ENCODE assay signal across 1 cellular context in the genomic region with DNA sequence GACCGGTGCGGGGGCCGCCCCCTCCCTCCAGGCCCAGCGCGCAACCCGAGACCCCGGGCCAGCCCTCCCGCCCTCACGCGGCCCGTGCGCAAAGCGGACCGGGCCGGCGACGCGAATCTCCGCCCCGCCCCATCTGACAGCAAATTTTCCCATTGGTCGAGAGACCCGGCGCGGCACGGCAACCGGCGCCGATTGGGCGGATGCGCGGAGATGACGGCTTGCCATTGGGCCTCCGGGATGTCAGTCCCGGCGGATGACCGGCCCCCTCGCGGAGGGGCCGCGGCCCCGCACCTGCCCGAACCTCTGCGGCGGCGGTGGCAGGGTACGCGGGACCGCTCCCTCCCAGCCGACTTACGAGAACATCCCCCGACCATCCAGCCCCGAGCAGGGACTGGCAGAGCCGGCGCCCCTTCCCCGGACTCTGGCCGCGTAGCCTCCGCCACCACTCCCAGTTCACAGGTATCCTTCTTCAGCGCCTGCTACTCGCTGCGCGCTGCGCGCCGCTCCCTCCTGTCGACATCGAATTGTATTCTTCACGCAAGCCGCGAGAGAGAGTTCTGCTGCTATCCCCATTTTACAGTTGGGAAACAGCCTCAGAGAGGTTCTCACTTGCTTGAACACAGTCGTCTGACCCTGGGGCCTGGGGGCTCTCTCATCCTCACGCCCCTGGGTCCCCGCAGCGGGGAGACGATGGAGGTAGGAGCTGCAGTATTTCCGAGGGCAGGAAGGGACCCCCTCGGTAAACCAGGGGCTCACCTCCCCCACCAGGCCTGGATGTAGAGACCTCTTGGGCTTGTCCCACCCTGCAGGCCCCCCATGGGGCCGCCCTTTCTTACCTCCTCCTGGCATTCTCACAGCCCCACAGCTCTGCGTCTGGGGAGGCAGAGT.
A peak's percentile ranks its signal among the peaks of the same experiment; 100 is the strongest.
TF ChIP-seq lines count a peak whose summit lies in the region.

ARVCF (minus strand) TSS at position 90 of the 888 bp plus-strand sequence. CDS start 26,029 bp downstream, outside the sequence.

TF ChIP-seq in K562, 482 proteins besides CTCF, POLR2A, EP300 and RAD21 (continued from another document and continues in another):
- TF ChIP-seq CHD7 (IDR thresholded peaks at IDR 0.05; ENCODE audit: low read depth, low read length) (no peak), PREB (CRISPR knock-in tag; IDR thresholded peaks at IDR 0.05) (no peak), TFAM (CRISPR knock-in tag; conservative IDR thresholded peaks at IDR 0.05) (no peak), TRIM24 (IDR thresholded peaks at IDR 0.05) (no peak), ATF7 (IDR thresholded peaks at IDR 0.05) (no peak), MEF2D (tag; conservative IDR thresholded peaks at IDR 0.05; ENCODE audit: low read depth) (no peak), UBTF (IDR thresholded peaks at IDR 0.05; ENCODE audit: borderline replicate concordance in 1 of 2, low read depth in 2 of 2, low read length in 2 of 2) (peak; percentile 63 to 92; a peak in 1 of 4 replicates), HMGN3 (IDR thresholded peaks at IDR 0.05; ENCODE audit: borderline replicate concordance, extremely low read depth, insufficient read length, low read depth, low read length) (no peak), ZNF280B (CRISPR knock-in tag; IDR thresholded peaks at IDR 0.05) (no peak), BHLHE40 (IDR thresholded peaks at IDR 0.05; ENCODE audit: low read length) (peak; percentile 92), PRPF4 (IDR thresholded peaks at IDR 0.05; ENCODE audit: insufficient read depth, low read depth, low read length, poor library complexity, severe bottlenecking) (no peak), NEUROD1 (IDR thresholded peaks at IDR 0.05; ENCODE audit: borderline replicate concordance, low read depth, low read length, partially characterized antibody) (peak; percentile 100), HEY1 (CRISPR knock-in tag; IDR thresholded peaks at IDR 0.05; ENCODE audit: borderline replicate concordance) (no peak), ZNF785 (CRISPR knock-in tag; IDR thresholded peaks at IDR 0.05) (no peak), ZNF444 (CRISPR knock-in tag; IDR thresholded peaks at IDR 0.05) (0 out of 2 replicates have a peak, but pooled peaks have one; percentile 57), RREB1 (CRISPR knock-in tag; IDR thresholded peaks at IDR 0.05) (peak; percentile 87; the same call in 1 of the 2 replicates), CBX2 (IDR thresholded peaks at IDR 0.05; ENCODE audit: insufficient read depth, low read length, poor library complexity, severe bottlenecking) (no peak)
- TF ChIP-seq, protein P1, sequence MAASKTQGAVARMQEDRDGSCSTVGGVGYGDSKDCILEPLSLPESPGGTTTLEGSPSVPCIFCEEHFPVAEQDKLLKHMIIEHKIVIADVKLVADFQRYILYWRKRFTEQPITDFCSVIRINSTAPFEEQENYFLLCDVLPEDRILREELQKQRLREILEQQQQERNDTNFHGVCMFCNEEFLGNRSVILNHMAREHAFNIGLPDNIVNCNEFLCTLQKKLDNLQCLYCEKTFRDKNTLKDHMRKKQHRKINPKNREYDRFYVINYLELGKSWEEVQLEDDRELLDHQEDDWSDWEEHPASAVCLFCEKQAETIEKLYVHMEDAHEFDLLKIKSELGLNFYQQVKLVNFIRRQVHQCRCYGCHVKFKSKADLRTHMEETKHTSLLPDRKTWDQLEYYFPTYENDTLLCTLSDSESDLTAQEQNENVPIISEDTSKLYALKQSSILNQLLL (CRISPR knock-in tag; IDR thresholded peaks at IDR 0.05; ENCODE audit: borderline replicate concordance), result 0 out of 2 replicates have a peak, but pooled peaks have one; percentile 33
